1 cellular context compared by ENCODE assay signal in genomic region chr1:222618001-222618879, GRCh38.
TF ChIP-seq lines count a peak whose summit lies in the region.

Gene MIA3, plus strand, starts transcription at chr1:222618097. Its CDS starts 14 bp downstream, at chr1:222618111.

TF ChIP-seq in HepG2, 621 proteins besides CTCF, POLR2A, EP300 and RAD21 (continued from another document and continues in another):
- TF ChIP-seq CSRNP1 (CRISPR knock-in tag; IDR thresholded peaks at IDR 0.05), result no peak
- TF ChIP-seq ZNF883 (CRISPR knock-in tag; IDR thresholded peaks at IDR 0.05; ENCODE audit: not compliant biosample characterization), result peak; percentile 35
- peak; percentile 66; the same call in 1 of the 2 replicates for TF ChIP-seq ZNF777 (CRISPR knock-in tag; IDR thresholded peaks at IDR 0.05)
- 0 out of 2 replicates have a peak, but pooled peaks have one; percentile 17 for TF ChIP-seq PHF21A (CRISPR knock-in tag; IDR thresholded peaks at IDR 0.05)
- TF ChIP-seq ZNF580 (CRISPR knock-in tag; IDR thresholded peaks at IDR 0.05; ENCODE audit: borderline replicate concordance, low read depth), result peak; percentile 22; the same call in 1 of the 2 replicates
- no peak for TF ChIP-seq ZNF180 (CRISPR knock-in tag; IDR thresholded peaks at IDR 0.05; ENCODE audit: borderline replicate concordance, low read depth)
- TF ChIP-seq, protein P1, sequence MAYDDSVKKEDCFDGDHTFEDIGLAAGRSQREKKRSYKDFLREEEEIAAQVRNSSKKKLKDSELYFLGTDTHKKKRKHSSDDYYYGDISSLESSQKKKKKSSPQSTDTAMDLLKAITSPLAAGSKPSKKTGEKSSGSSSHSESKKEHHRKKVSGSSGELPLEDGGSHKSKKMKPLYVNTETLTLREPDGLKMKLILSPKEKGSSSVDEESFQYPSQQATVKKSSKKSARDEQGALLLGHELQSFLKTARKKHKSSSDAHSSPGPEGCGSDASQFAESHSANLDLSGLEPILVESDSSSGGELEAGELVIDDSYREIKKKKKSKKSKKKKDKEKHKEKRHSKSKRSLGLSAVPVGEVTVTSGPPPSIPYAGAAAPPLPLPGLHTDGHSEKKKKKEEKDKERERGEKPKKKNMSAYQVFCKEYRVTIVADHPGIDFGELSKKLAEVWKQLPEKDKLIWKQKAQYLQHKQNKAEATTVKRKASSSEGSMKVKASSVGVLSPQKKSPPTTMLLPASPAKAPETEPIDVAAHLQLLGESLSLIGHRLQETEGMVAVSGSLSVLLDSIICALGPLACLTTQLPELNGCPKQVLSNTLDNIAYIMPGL (CRISPR knock-in tag; IDR thresholded peaks at IDR 0.05; ENCODE audit: borderline replicate concordance in 1 of 2, low read depth in 1 of 2), result peak in 1 of 2 experiments; percentile 67; a peak in 2 of 4 replicates
- no peak for TF ChIP-seq ZNF546 (CRISPR knock-in tag; conservative IDR thresholded peaks at IDR 0.05)
- TF ChIP-seq GMEB2 (CRISPR knock-in tag; IDR thresholded peaks at IDR 0.05; ENCODE audit: low read depth), result no peak
- no peak for TF ChIP-seq ZNF3 (CRISPR knock-in tag; IDR thresholded peaks at IDR 0.05)
- TF ChIP-seq, protein P2, sequence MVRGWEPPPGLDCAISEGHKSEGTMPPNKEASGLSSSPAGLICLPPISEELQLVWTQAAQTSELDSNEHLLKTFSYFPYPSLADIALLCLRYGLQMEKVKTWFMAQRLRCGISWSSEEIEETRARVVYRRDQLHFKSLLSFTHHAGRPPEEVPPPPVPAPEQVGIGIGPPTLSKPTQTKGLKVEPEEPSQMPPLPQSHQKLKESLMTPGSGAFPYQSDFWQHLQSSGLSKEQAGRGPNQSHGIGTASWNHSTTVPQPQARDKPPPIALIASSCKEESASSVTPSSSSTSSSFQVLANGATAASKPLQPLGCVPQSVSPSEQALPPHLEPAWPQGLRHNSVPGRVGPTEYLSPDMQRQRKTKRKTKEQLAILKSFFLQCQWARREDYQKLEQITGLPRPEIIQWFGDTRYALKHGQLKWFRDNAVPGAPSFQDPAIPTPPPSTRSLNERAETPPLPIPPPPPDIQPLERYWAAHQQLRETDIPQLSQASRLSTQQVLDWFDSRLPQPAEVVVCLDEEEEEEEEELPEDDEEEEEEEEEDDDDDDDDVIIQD (CRISPR knock-in tag; IDR thresholded peaks at IDR 0.05; ENCODE audit: low read depth), result no peak
- no peak for TF ChIP-seq TBX3 (IDR thresholded peaks at IDR 0.05; ENCODE audit: borderline replicate concordance)
- TF ChIP-seq ATF7 (IDR thresholded peaks at IDR 0.05), result no peak
- TF ChIP-seq ATF7 (CRISPR knock-in tag; IDR thresholded peaks at IDR 0.05), result peak; percentile 50; the same call in 1 of the 2 replicates
- TF ChIP-seq SMAD9 (CRISPR knock-in tag; IDR thresholded peaks at IDR 0.05), result no peak
- no peak for TF ChIP-seq MAFG (CRISPR knock-in tag; IDR thresholded peaks at IDR 0.05)
- no peak for TF ChIP-seq ATAD3A (CRISPR knock-in tag; IDR thresholded peaks at IDR 0.05)
- TF ChIP-seq ZNF614 (CRISPR knock-in tag; IDR thresholded peaks at IDR 0.05; ENCODE audit: borderline replicate concordance), result no peak
- no peak for TF ChIP-seq ARID2 (CRISPR knock-in tag; IDR thresholded peaks at IDR 0.05; ENCODE audit: borderline replicate concordance)
- TF ChIP-seq, protein P3, sequence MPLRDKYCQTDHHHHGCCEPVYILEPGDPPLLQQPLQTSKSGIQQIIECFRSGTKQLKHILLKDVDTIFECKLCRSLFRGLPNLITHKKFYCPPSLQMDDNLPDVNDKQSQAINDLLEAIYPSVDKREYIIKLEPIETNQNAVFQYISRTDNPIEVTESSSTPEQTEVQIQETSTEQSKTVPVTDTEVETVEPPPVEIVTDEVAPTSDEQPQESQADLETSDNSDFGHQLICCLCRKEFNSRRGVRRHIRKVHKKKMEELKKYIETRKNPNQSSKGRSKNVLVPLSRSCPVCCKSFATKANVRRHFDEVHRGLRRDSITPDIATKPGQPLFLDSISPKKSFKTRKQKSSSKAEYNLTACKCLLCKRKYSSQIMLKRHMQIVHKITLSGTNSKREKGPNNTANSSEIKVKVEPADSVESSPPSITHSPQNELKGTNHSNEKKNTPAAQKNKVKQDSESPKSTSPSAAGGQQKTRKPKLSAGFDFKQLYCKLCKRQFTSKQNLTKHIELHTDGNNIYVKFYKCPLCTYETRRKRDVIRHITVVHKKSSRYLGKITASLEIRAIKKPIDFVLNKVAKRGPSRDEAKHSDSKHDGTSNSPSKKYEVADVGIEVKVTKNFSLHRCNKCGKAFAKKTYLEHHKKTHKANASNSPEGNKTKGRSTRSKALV (CRISPR knock-in tag; IDR thresholded peaks at IDR 0.05), result peak; percentile 91
- TF ChIP-seq SALL1 (CRISPR knock-in tag; IDR thresholded peaks at IDR 0.05), result peak; percentile 50; the same call in 1 of the 2 replicates
- no peak for TF ChIP-seq DR1 (CRISPR knock-in tag; IDR thresholded peaks at IDR 0.05)
- TF ChIP-seq MAX (IDR thresholded peaks at IDR 0.05), result peak; percentile 9; the same call in 1 of the 2 replicates
- TF ChIP-seq ATM (IDR thresholded peaks at IDR 0.05; ENCODE audit: borderline replicate concordance), result no peak
- no peak for TF ChIP-seq AKAP8 (CRISPR knock-in tag; IDR thresholded peaks at IDR 0.05)
- 0 out of 2 replicates have a peak, but pooled peaks have one; percentile 23 for TF ChIP-seq ZNF737 (CRISPR knock-in tag; IDR thresholded peaks at IDR 0.05; ENCODE audit: borderline replicate concordance)
- TF ChIP-seq ISL2 (CRISPR knock-in tag; IDR thresholded peaks at IDR 0.05), result no peak; the same call in 1 of the 2 replicates
- no peak for TF ChIP-seq NR2F6 (IDR thresholded peaks at IDR 0.05)
- TF ChIP-seq NR2F6 (CRISPR knock-in tag; IDR thresholded peaks at IDR 0.05), result no peak
- peak; percentile 55; the same call in 1 of the 2 replicates for TF ChIP-seq BRD4 (CRISPR knock-in tag; IDR thresholded peaks at IDR 0.05)
- TF ChIP-seq BCL3 (CRISPR knock-in tag; IDR thresholded peaks at IDR 0.05), result peak; percentile 59; the same call in 1 of the 2 replicates
- TF ChIP-seq CENPX (CRISPR knock-in tag; IDR thresholded peaks at IDR 0.05), result no peak
- TF ChIP-seq MIXL1 (CRISPR knock-in tag; IDR thresholded peaks at IDR 0.05), result no peak
- TF ChIP-seq GATAD2A (CRISPR knock-in tag; IDR thresholded peaks at IDR 0.05), result no peak
- no peak for TF ChIP-seq HNF4G (IDR thresholded peaks at IDR 0.05; ENCODE audit: borderline replicate concordance, low read depth, low read length)
- TF ChIP-seq HNF4G (CRISPR knock-in tag; IDR thresholded peaks at IDR 0.05; ENCODE audit: borderline replicate concordance, low read depth), result no peak
- TF ChIP-seq RCOR2 (CRISPR knock-in tag; IDR thresholded peaks at IDR 0.05), result no peak
- no peak for TF ChIP-seq ZNF367 (CRISPR knock-in tag; IDR thresholded peaks at IDR 0.05; ENCODE audit: borderline replicate concordance)
- TF ChIP-seq BCLAF1 (IDR thresholded peaks at IDR 0.05), result no peak
- no peak for TF ChIP-seq JARID2 (CRISPR knock-in tag; IDR thresholded peaks at IDR 0.05; ENCODE audit: insufficient replicate concordance)
- TF ChIP-seq ZFP41 (CRISPR knock-in tag; IDR thresholded peaks at IDR 0.05; ENCODE audit: borderline replicate concordance), result no peak
- TF ChIP-seq SIN3A (IDR thresholded peaks at IDR 0.05; ENCODE audit: borderline replicate concordance, low read depth, low read length), result 0 out of 2 replicates have a peak, but pooled peaks have one; percentile 41
- no peak for TF ChIP-seq SAFB2 (CRISPR knock-in tag; IDR thresholded peaks at IDR 0.05; ENCODE audit: borderline replicate concordance, low read depth)
- 0 out of 2 replicates have a peak, but pooled peaks have one; percentile 62 for TF ChIP-seq PREB (CRISPR knock-in tag; IDR thresholded peaks at IDR 0.05)
- 0 out of 2 replicates have a peak, but pooled peaks have one; percentile 33 for TF ChIP-seq ZNF160 (CRISPR knock-in tag; IDR thresholded peaks at IDR 0.05)
- peak; percentile 31; the same call in 1 of the 2 replicates for TF ChIP-seq DRAP1 (CRISPR knock-in tag; IDR thresholded peaks at IDR 0.05)
